ENCODE assay signal across 27 cellular contexts in the genomic region with DNA sequence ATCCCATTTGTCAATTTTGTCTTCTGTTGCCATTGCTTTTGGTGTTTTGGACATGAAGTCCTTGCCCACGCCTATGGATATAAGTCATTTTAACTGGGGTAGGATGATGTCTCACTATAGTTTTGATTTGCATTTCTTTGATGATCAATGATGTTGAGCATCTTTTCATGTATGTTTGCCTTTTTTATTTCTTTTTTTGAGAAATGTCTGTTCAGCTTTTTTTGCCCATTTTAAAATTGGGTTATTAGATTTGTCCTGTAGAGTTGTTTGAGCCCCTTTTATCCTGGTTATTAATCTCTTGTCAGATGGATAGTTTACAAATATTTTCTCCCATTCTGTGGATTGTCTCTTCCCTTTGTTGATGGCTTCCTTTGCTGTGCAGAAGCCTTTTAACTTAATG.
"Had no signal": no experiment of that assay in that cellular context is flagged by ENCODE, and none has a peak within 500 bp of the region (broad histone marks: within the 10 kb centered on the region; RNA-seq: fewer than 3 reads in every experiment).

No MANE protein-coding gene starts in this region.

- H3K36me3 ChIP-seq: suprapubic skin, thoracic aorta, thyroid gland, tibial artery, transverse colon, upper lobe of left lung, upper lobe of right lung, uterus, vagina had no signal

- ATAC-seq: stimulated activated effector memory CD8-positive, alpha-beta T cell treated with anti-CD3 and anti-CD28 coated beads, Interleukin-12 subunit alpha, Interleukin-12 subunit beta, amount 100 ng/mL, for 72 hours; stimulated activated memory B cell treated with anti-CD40 and anti-IgM and Interleukin-4, amounts not matched to agents 10 μg/mL and 1 μg/mL and 100 μg/mL, for 72 hours; stimulated activated naive B cell treated with anti-CD40 and anti-IgM and Interleukin-4, amounts not matched to agents 10 μg/mL and 1 μg/mL and 100 μg/mL, for 72 hours; stimulated activated naive CD8-positive, alpha-beta T cell treated with anti-CD3 and anti-CD28 coated beads, Interleukin-15, amount 100 ng/mL, for 72 hours; stimulated activated naive CD8-positive, alpha-beta T cell treated with anti-CD3 and anti-CD28 coated beads, Interleukin-15, Interleukin-2, amounts not matched to agents 100 U/mL and 50 U/mL, for 24 hours; upper lobe of right lung had no signal

- H3K4me3 ChIP-seq: stomach, suprapubic skin, testis, thoracic aorta, thyroid gland, tibial artery, tibial nerve, transverse colon, upper lobe of left lung, upper lobe of right lung, uterus, vagina had no signal

- H3K27ac ChIP-seq: stomach, suprapubic skin, testis, thoracic aorta, thyroid gland, tibial artery, tibial nerve, transverse colon, upper lobe of left lung, upper lobe of right lung, uterus, vagina had no signal

- H3K9me3 ChIP-seq: testis, thyroid gland, transverse colon, vagina had no signal

- H3K27me3 ChIP-seq: stomach, suprapubic skin, testis, thyroid gland, tibial artery, tibial nerve, transverse colon, upper lobe of left lung, upper lobe of right lung, uterus, vagina had no signal

- DNase-seq: stimulated activated CD4-positive, alpha-beta T cell treated with anti-CD3 and anti-CD28 coated beads, Interleukin-2, amount 100 ng/mL, for 48 hours; stimulated activated CD4-positive, alpha-beta T cell treated with anti-CD3 and anti-CD28 coated beads, Interleukin-4, amount 100 ng/mL, for 1 hour; stimulated activated CD4-positive, alpha-beta T cell treated with anti-CD3 and anti-CD28 coated beads, Interleukin-4, amount 100 ng/mL, for 24 hours; stimulated activated CD4-positive, alpha-beta T cell treated with anti-CD3 and anti-CD28 coated beads, Interleukin-4, amount 100 ng/mL, for 4 hours; stimulated activated CD8-positive, alpha-beta memory T cell treated with anti-CD3 and anti-CD28 coated beads, Interleukin-4, amount 100 ng/mL, for 48 hours; stimulated activated naive B cell treated with anti-CD40 and anti-IgM and Interleukin-4, amounts not matched to agents 10 μg/mL and 1 μg/mL and 100 μg/mL, for 72 hours; stimulated activated naive CD4-positive, alpha-beta T cell; stimulated activated naive CD4-positive, alpha-beta T cell treated with Interleukin-2 at 50 U/mL for 16 hours; stimulated activated naive CD8-positive, alpha-beta T cell treated with anti-CD3 and anti-CD28 coated beads, Interleukin-15, amount 100 ng/mL, for 72 hours; stimulated activated naive CD8-positive, alpha-beta T cell treated with anti-CD3 and anti-CD28 coated beads, Interleukin-15, Interleukin-2, amounts not matched to agents 100 U/mL and 50 U/mL, for 24 hours; stomach; substantia nigra; testis; thyroid gland; tibial artery; transverse colon; trophoblast cell; upper lobe of left lung; upper lobe of right lung; uterus had no signal

- H3K4me1 ChIP-seq: suprapubic skin, uterus had no signal

- FAIRE-seq: urothelium cell line had no signal
